Comparison of ENCODE assay signal across 8 cellular contexts in genomic region chr12:122834229-122834920, GRCh38. TPM values are rescaled to one million over a fixed set of nuclear protein-coding genes. Genes with fewer than 3 reads are reported as not detected.
DNase-seq lines count a peak whose midpoint lies in the region; ATAC-seq and TF ChIP-seq lines count a peak whose summit lies in the region.

No MANE protein-coding gene starts in this region.

- TF ChIP-seq CTCF in DND-41 (IDR thresholded peaks at IDR 0.05; ENCODE audit: borderline replicate concordance, extremely low read depth, low read length, poor library complexity, severe bottlenecking) (peak; percentile 28), thyroid gland (IDR thresholded peaks at IDR 0.05) (peak in 4 of 6 experiments; percentile 17 to 53 (median 42))

- peaks cover 3% of the 10 kb centered on the region; the same call in 1 of the 2 replicates for H3K79me2 ChIP-seq in DND-41 (ENCODE audit: insufficient read depth, low read length)

- H3K4me1 ChIP-seq in DND-41 (ENCODE audit: insufficient read depth, low read length), result peaks cover 23% of the 10 kb centered on the region
- H3K4me1 ChIP-seq in mesenchymal stem cell (ENCODE audit: control insufficient read depth, insufficient read depth, low read depth, low read length), result peaks cover 10% of the 10 kb centered on the region
- H3K4me1 ChIP-seq in thyroid gland, result peaks cover 9 to 17% of the 10 kb centered on the region in 2 donors

- H2AFZ ChIP-seq in DND-41 (ENCODE audit: low read depth, low read length), result peak overlapping the region; percentile 36; the same call in 1 of the 2 replicates
- no peak overlapping the region for H2AFZ ChIP-seq in mesenchymal stem cell (ENCODE audit: low read depth, low read length)

- H3K36me3 ChIP-seq in DND-41 (ENCODE audit: insufficient read depth, low read length) (no peaks in the 10 kb centered on the region), mesenchymal stem cell (ENCODE audit: control insufficient read depth in 1 of 2, insufficient read depth in 2 of 2, low read depth in 1 of 2, low read length in 2 of 2) (peaks cover 0 to 3% of the 10 kb centered on the region in 2 experiments), thyroid gland (no peaks in the 10 kb centered on the region)

- 6% methylated on average over 16 of the region's 18 CpGs for WGBS in mesenchymal stem cell
- 1 to 2% methylated on average over 18 of the region's 18 CpGs for WGBS in thyroid gland, 2 donors

- H3K27me3 ChIP-seq in DND-41 (ENCODE audit: insufficient read depth, low read length, poor library complexity) (no peaks in the 10 kb centered on the region), mesenchymal stem cell (ENCODE audit: control insufficient read depth in 1 of 2, insufficient read depth in 1 of 2, low read length in 2 of 2) (no peaks in the 10 kb centered on the region), thyroid gland (no peaks in the 10 kb centered on the region)

- no peak overlapping the region for H3K23ac ChIP-seq in mesenchymal stem cell (ENCODE audit: low read length in 2 of 2)

- H4K8ac ChIP-seq in mesenchymal stem cell (ENCODE audit: low read length), result no peak overlapping the region

- H4K91ac ChIP-seq in mesenchymal stem cell (ENCODE audit: low read length), result no peak overlapping the region

- H2BK5ac ChIP-seq in mesenchymal stem cell (ENCODE audit: low read depth, low read length, poor library complexity, severe bottlenecking), result peak overlapping the region; percentile 0

- peak overlapping the region; percentile 76 for H3K4me2 ChIP-seq in DND-41 (ENCODE audit: insufficient read depth, low read length)
- peak overlapping the region; percentile 91 for H3K4me2 ChIP-seq in mesenchymal stem cell (ENCODE audit: low read length, poor library complexity, severe bottlenecking)

- H3K14ac ChIP-seq in mesenchymal stem cell (ENCODE audit: low read length in 2 of 2), result peak overlapping the region in 1 of 2 experiments; percentile 72

- no peak overlapping the region for H2BK120ac ChIP-seq in mesenchymal stem cell (ENCODE audit: low read depth, low read length)

- no peak overlapping the region for H2BK15ac ChIP-seq in mesenchymal stem cell (ENCODE audit: low read depth, poor library complexity, severe bottlenecking)

- H3K4me3 ChIP-seq in DND-41 (ENCODE audit: low read depth in 1 of 2, low read length in 2 of 2) (peak overlapping the region in 1 of 2 experiments; percentile 47; a peak in 2 of 4 replicates), mesenchymal stem cell (ENCODE audit: insufficient read depth in 1 of 2, low read depth in 1 of 2, low read length in 2 of 2) (peak overlapping the region; percentile 35 to 77), thyroid gland (replicated peaks in 1 of 3) (peak overlapping the region in 2 of 3 donors; percentile 9 to 69)

- no peaks in the 10 kb centered on the region for H3K9me3 ChIP-seq in DND-41 (ENCODE audit: insufficient read depth, low read length, severe bottlenecking)
- H3K9me3 ChIP-seq in mesenchymal stem cell (ENCODE audit: control insufficient read depth, low read length), result no peaks in the 10 kb centered on the region
- H3K9me3 ChIP-seq in thyroid gland, result no peaks in the 10 kb centered on the region

- intact Hi-C loops in thyroid gland (cut with DNase I), result no loop called here

- no peak overlapping the region for H3K4ac ChIP-seq in mesenchymal stem cell (ENCODE audit: low read depth in 1 of 2, low read length in 2 of 2)

- H3K27ac ChIP-seq in DND-41 (ENCODE audit: low read length) (no peak overlapping the region), mesenchymal stem cell (ENCODE audit: low read length, poor library complexity, severe bottlenecking) (peak overlapping the region; percentile 88), thyroid gland (peak overlapping the region; percentile 60 to 87 (median 83))

- peaks cover 3% of the 10 kb centered on the region for H4K20me1 ChIP-seq in DND-41 (ENCODE audit: insufficient read depth, low read length)

- H3K18ac ChIP-seq in mesenchymal stem cell (ENCODE audit: low read depth in 1 of 2, low read length in 2 of 2), result no peak overlapping the region

- ATAC-seq in DND-41 (ENCODE audit: insufficient read depth, low read depth), result no peak
- no peak for ATAC-seq in HG02840 (IDR thresholded peaks at IDR 0.05; ENCODE audit: low FRiP score, unreplicated experiment)

- no peak overlapping the region for H2BK12ac ChIP-seq in mesenchymal stem cell (ENCODE audit: low read length in 2 of 2)

- DNase-seq in DND-41 (no peak), NCI-H1092 treated with DMSO at 0.1 percent for 48 hours (lab: John Stamatoyannopoulos, UW) (peak; percentile 54), UCSD-AML1 (lab: John Stamatoyannopoulos, UW; ENCODE audit: unreplicated experiment) (peak; percentile 21), erythroblast (lab: John Stamatoyannopoulos, UW) (peak; percentile 32 to 35), mesenchymal stem cell (peak; percentile 72), thyroid gland (peak; percentile 72 to 74)
- DNase-seq in stimulated activated CD4-positive, alpha-beta T cell treated with anti-CD3 and anti-CD28 coated beads, Interleukin-1b, Interleukin-23, amount 100 ng/mL, for 48 hours, result no peak

- TF ChIP-seq POLR2A in erythroblast (IDR thresholded peaks at IDR 0.05; ENCODE audit: low read length) (no peak), thyroid gland (IDR thresholded peaks at IDR 0.05) (peak in 1 of 2 donors; percentile 79)

- H3K9ac ChIP-seq in DND-41 (ENCODE audit: low read depth, low read length) (peak overlapping the region; percentile 22; the same call in 1 of the 2 replicates), mesenchymal stem cell (ENCODE audit: low read length) (peak overlapping the region; percentile 79)

- H3K79me1 ChIP-seq in mesenchymal stem cell (replicated peaks; ENCODE audit: low read length, poor library complexity, severe bottlenecking), result peaks cover 1% of the 10 kb centered on the region

- no peak overlapping the region for H2AK5ac ChIP-seq in mesenchymal stem cell (ENCODE audit: low read length, severe bottlenecking)

RNA-seq across cellular contexts. Expression of gene HIP1R, which starts 0.9 kb away (rescaled TPM):
- 4.6 TPM for polyA plus RNA-seq in mesenchymal stem cell (2013, experiment 1 of 2)
- polyA plus RNA-seq in mesenchymal stem cell (2013, experiment 2 of 2), result 5.0 TPM
- total RNA-seq in thyroid gland, result 10 to 100 TPM; 50.2 to 92.7 (median 56.2) TPM

Comparison
In these comparisons a context has a peak if more than half of its experiments do, and no peak if none do; other contexts are left out.
1. DNase-seq: peak in NCI-H1092 treated with DMSO at 0.1 percent for 48 hours (single experiment), UCSD-AML1 (single experiment), erythroblast (2 of 2), mesenchymal stem cell (single experiment) and thyroid gland (2 of 2); none in DND-41 (single experiment) and stimulated activated CD4-positive, alpha-beta T cell treated with anti-CD3 and anti-CD28 coated beads, Interleukin-1b, Interleukin-23, amount 100 ng/mL, for 48 hours (single experiment).